11 cellular contexts compared by ENCODE assay signal in the genomic region with DNA sequence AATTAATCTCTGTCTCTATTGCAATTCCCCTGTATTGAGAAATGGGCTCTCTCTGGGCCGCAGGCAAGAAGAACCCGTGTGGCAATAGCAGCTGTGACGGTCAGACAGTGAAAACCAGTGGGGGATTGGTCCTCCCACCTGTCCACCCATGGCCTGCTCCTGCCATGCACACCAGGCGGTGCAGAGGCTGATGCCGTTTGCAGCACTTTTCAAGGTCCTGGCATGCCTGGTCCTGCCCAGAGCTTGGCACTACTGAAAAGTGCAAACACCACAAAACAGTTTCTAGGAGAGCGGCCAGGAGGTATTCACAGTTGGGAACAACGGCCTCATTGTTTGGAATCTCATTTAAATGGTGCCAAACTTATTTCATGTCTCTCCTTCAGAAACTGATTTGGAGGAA. TPM values are rescaled to one million over a fixed set of nuclear protein-coding genes. Genes with fewer than 3 reads are reported as not detected.
DNase-seq lines count a peak whose midpoint lies in the region; ATAC-seq, FAIRE-seq and TF ChIP-seq lines count a peak whose summit lies in the region.
"Had no signal": no experiment of that assay in that cellular context is flagged by ENCODE, and none has a peak within 500 bp of the region (broad histone marks: within the 10 kb centered on the region; RNA-seq: fewer than 3 reads in every experiment).

No MANE protein-coding gene starts in this region.

- FAIRE-seq in H54 (lab: Jason Lieb, UNC), result no peak
- FAIRE-seq: colon, K562 had no signal

- intact Hi-C loops in prostate gland (cut with DNase I), result no loop called here

- H3K27me3 ChIP-seq in prostate gland (replicated peaks; ENCODE audit: insufficient read depth) (no peaks in the 10 kb centered on the region), suprapubic skin (no peaks in the 10 kb centered on the region)

- no peak for TF ChIP-seq EP300 in suprapubic skin (IDR thresholded peaks at IDR 0.05)

- no peak for TF ChIP-seq POLR2A in prostate gland (IDR thresholded peaks at IDR 0.05)
- TF ChIP-seq POLR2A in H54 (IDR thresholded peaks at IDR 0.05; ENCODE audit: low read depth, low read length), result no peak
- TF ChIP-seq POLR2A in suprapubic skin (IDR thresholded peaks at IDR 0.05), result no peak

- H3K27ac ChIP-seq in prostate gland (peak overlapping the region; percentile 46 to 51), suprapubic skin (no peak overlapping the region)

- H3K4me1 ChIP-seq in prostate gland (replicated peaks), result no peaks in the 10 kb centered on the region
- peaks cover 10% of the 10 kb centered on the region for H3K4me1 ChIP-seq in suprapubic skin

- no peak for ATAC-seq in GM19455 (IDR thresholded peaks at IDR 0.05; ENCODE audit: unreplicated experiment)
- ATAC-seq: K562 had no signal

- H3K9me3 ChIP-seq in prostate gland, result no peaks in the 10 kb centered on the region
- no peaks in the 10 kb centered on the region for H3K9me3 ChIP-seq in suprapubic skin

- DNase-seq in HT-29 (ENCODE audit: low spot score), result peak; percentile 12
- peak; percentile 69 for DNase-seq in NCI-H774 (lab: John Stamatoyannopoulos, UW)
- peak; percentile 49 for DNase-seq in fibroblast of gingiva (ENCODE audit: low read depth)
- DNase-seq in prostate gland (ENCODE audit: low spot score), result peak; percentile 88
- DNase-seq in H54 (ENCODE audit: insufficient read length, low spot score), result no peak
- no peak for DNase-seq in suprapubic skin (ENCODE audit: low spot score in 2 of 2)
- DNase-seq in NCI-H1092 (lab: John Stamatoyannopoulos, UW), result no peak
- DNase-seq: DMS53 had no signal

- TF ChIP-seq CTCF in prostate gland (IDR thresholded peaks at IDR 0.05), result peak in 1 of 4 experiments; percentile 21
- no peak for TF ChIP-seq CTCF in suprapubic skin (IDR thresholded peaks at IDR 0.05)

- H3K4me3 ChIP-seq in prostate gland (no peak overlapping the region), suprapubic skin (no peak overlapping the region)
- H3K4me3 ChIP-seq: K562 had no signal

- H3K36me3 ChIP-seq in prostate gland (no peaks in the 10 kb centered on the region), suprapubic skin (peaks cover 12% of the 10 kb centered on the region)

- 17% methylated on average over 7 of the region's 7 CpGs for WGBS in prostate gland
- WGBS in suprapubic skin, result 44% methylated on average over 5 of the region's 7 CpGs

RNA-seq across cellular contexts. Expression of a gene that starts 41.5 kb away (rescaled TPM):
- 126 and 130 TPM in 2 replicates for total RNA-seq in HT-29 (2014; rRNA removed; shearing (Covaris generic))
- total RNA-seq in prostate gland (10 to 100 TPM; 25.8 to 47.1 TPM), suprapubic skin (10 to 100 TPM in 3 of 4 donors, 1 to 10 TPM in 1; 4.1 to 19.2 (median 14.1) TPM)

RNA-seq across cellular contexts. Expression of a gene that starts 41.9 kb away (rescaled TPM):
- total RNA-seq in HT-29 (2014; rRNA removed; shearing (Covaris generic)), result 278 and 294 TPM in 2 replicates
- total RNA-seq in prostate gland, result 10 to 100 TPM; 60.0 to 64.3 TPM
- total RNA-seq in suprapubic skin, result 10 to 100 TPM; 80.6 to 97.4 (median 88.8) TPM

RNA-seq across cellular contexts. Expression of a gene that starts 45.3 kb away (rescaled TPM):
- 9.5 and 10.9 TPM in 2 replicates for total RNA-seq in HT-29 (2014; rRNA removed; shearing (Covaris generic))
- total RNA-seq in prostate gland (10 to 100 TPM; 83.3 to 84.0 TPM), suprapubic skin (10 to 100 TPM; 37.4 to 59.3 (median 48.6) TPM)

RNA-seq across cellular contexts. Expression of a gene that starts 54.4 kb away (rescaled TPM):
- 142 and 147 TPM in 2 replicates for total RNA-seq in HT-29 (2014; rRNA removed; shearing (Covaris generic))
- 100 to 1,000 TPM; 152 to 210 TPM for total RNA-seq in prostate gland
- 100 to 1,000 TPM in 2 of 4 donors, 10 to 100 TPM in 2; 93.4 to 134 (median 113) TPM for total RNA-seq in suprapubic skin

RNA-seq across cellular contexts. Expression of a gene that starts 58.0 kb away (rescaled TPM):
- 19.5 and 20.3 TPM in 2 replicates for total RNA-seq in HT-29 (2014; rRNA removed; shearing (Covaris generic))
- total RNA-seq in prostate gland (10 to 100 TPM in 1 of 2 donors, 1 to 10 TPM in 1; 5.8 to 11.6 TPM), suprapubic skin (10 to 100 TPM in 2 of 4 donors, 1 to 10 TPM in 2; 5.6 to 12.0 (median 8.5) TPM)

Comparison
In these comparisons a context has a peak if more than half of its experiments do, and no peak if none do; other contexts are left out.
1. DNase-seq: peak in HT-29 (single experiment), NCI-H774 (single experiment), fibroblast of gingiva (single experiment) and prostate gland (single experiment); none in H54 (single experiment), suprapubic skin (0 of 2) and NCI-H1092 (single experiment).